ENCODE assay signal across 12 cellular contexts in the genomic region with DNA sequence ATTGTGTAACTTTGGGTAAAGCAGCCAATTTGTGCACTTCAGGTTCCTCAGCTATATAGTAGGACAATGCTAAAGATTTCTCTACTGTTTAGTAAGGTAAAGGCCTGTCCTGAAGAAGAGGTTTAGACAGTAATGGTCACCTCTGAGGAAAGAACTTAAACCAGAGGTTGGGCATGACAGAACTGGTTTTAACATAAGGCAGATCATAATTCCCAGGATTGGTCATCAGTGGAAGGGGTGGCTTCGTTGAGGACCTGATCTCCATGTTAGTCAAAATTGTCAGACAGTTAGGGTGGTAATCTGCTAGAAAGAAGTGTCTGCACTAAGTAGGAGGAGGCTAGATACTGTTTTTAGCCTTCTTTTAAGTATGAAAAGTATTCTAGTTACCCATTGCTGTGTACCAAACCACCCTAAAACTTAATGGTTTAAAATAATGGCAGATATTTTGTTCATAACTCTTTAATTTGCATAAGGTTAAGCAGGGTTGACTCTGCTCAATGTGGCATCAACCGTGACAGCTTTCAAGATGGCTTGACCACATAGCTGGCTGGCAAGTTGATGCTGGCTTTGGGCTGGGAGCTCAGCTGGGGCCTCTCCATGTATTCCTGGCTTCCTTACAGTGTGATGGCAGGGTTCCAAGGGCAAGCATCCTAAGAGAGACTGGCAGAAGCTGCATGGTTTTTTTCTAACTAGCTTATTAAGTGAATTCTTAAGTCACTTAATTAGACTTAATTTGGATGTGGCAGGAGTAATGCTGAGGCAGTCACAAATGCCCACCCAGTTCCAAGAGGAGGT. TPM values are rescaled to one million over a fixed set of nuclear protein-coding genes. Genes with fewer than 3 reads are reported as not detected.
DNase-seq lines count a peak whose midpoint lies in the region; ATAC-seq, FAIRE-seq and TF ChIP-seq lines count a peak whose summit lies in the region.
"Had no signal": no experiment of that assay in that cellular context is flagged by ENCODE, and none has a peak within 500 bp of the region (broad histone marks: within the 10 kb centered on the region; RNA-seq: fewer than 3 reads in every experiment).

No MANE protein-coding gene starts in this region.

- no peak for ATAC-seq in stimulated activated naive CD8-positive, alpha-beta T cell treated with anti-CD3 and anti-CD28 coated beads, Interleukin-15, Interleukin-2, amounts not matched to agents 100 U/mL and 50 U/mL, for 24 hours
- ATAC-seq in GM23338 (no peak), GM18517 (IDR thresholded peaks at IDR 0.05; ENCODE audit: unreplicated experiment) (no peak)
- ATAC-seq: activated T-helper 17 cell treated with anti-CD3 and anti-CD28 coated beads, Interleukin-2, amount 50 U/mL, for 72 hours had no signal

- peaks cover 20 to 75% (median 44%) of the 10 kb centered on the region in 11 experiments; a peak in 19 of 22 replicates for H4K20me1 ChIP-seq in BLaER1 treated with 17β-estradiol and CSF1 and Interleukin-3, amounts not matched to agents 10 nM and 100 nM
- H4K20me1 ChIP-seq in GM23338 (replicated peaks; ENCODE audit: insufficient read depth) = no peaks in the 10 kb centered on the region

- peaks cover 4 to 34% (median 17%) of the 10 kb centered on the region in 11 experiments; a peak in 16 of 22 replicates for H3K36me3 ChIP-seq in BLaER1 treated with 17β-estradiol and CSF1 and Interleukin-3, amounts not matched to agents 10 nM and 100 nM
- H3K36me3 ChIP-seq in adrenal gland (replicated peaks in 1 of 2) = no peaks in the 10 kb centered on the region
- H3K36me3 ChIP-seq in WERI-Rb-1 = no peaks in the 10 kb centered on the region
- H3K36me3 ChIP-seq in GM23338 (ENCODE audit: insufficient read depth) = no peaks in the 10 kb centered on the region

- TF ChIP-seq CTCF in adrenal gland (IDR thresholded peaks at IDR 0.05) (no peak), mesothelial cell of epicardium (IDR thresholded peaks at IDR 0.05; ENCODE audit: unreplicated experiment) (no peak), WERI-Rb-1 (IDR thresholded peaks at IDR 0.05; ENCODE audit: low read depth, low read length) (no peak), GM23338 (conservative IDR thresholded peaks at IDR 0.05; ENCODE audit: low read depth in 2 of 2) (no peak)

- H3K9me3 ChIP-seq in BLaER1 treated with 17β-estradiol and CSF1 and Interleukin-3, amounts not matched to agents 10 nM and 100 nM (replicated peaks in 1 of 11) = peaks cover 4 to 40% (median 27%) of the 10 kb centered on the region in 11 experiments; a peak in 19 of 22 replicates
- H3K9me3 ChIP-seq in adrenal gland (replicated peaks in 1 of 3) = no peaks in the 10 kb centered on the region
- no peaks in the 10 kb centered on the region for H3K9me3 ChIP-seq in WERI-Rb-1 (ENCODE audit: severe bottlenecking)

- intact Hi-C loops in adrenal gland (cut with DNase I) = no loop called here

- peaks cover 50% of the 10 kb centered on the region for H3K79me2 ChIP-seq in GM23338 (replicated peaks; ENCODE audit: insufficient read depth)

- H3K4me3 Mint-ChIP-seq in mesothelial cell of epicardium (no peak overlapping the region), GM23338 (no peak overlapping the region)
- H3K4me3 Mint-ChIP-seq: activated T-helper 17 cell treated with anti-CD3 and anti-CD28 coated beads, Interleukin-2, amount 50 U/mL, for 72 hours had no signal

- H3K36me3 Mint-ChIP-seq in mesothelial cell of epicardium = peaks cover 4% of the 10 kb centered on the region
- H3K36me3 Mint-ChIP-seq in GM23338 (ENCODE audit: low read depth) = no peaks in the 10 kb centered on the region; the same call in 2 of the 3 replicates

- peaks cover 13 to 33% (median 25%) of the 10 kb centered on the region in 10 experiments for H3K4me1 ChIP-seq in BLaER1 treated with 17β-estradiol and CSF1 and Interleukin-3, amounts not matched to agents 10 nM and 100 nM
- H3K4me1 ChIP-seq in adrenal gland (replicated peaks in 1 of 2) = peaks cover 0 to 10% of the 10 kb centered on the region in 2 donors
- peaks cover 7% of the 10 kb centered on the region; the same call in 1 of the 2 replicates for H3K4me1 ChIP-seq in GM23338 (ENCODE audit: insufficient read depth)

- FAIRE-seq in GM19239 (lab: Jason Lieb, UNC) = peak; percentile 79

- DNase-seq in GM19239 (ENCODE audit: insufficient read length, low spot score) = no peak
- peak; percentile 35 to 62 (median 44) for DNase-seq in adrenal gland
- DNase-seq in mesothelial cell of epicardium (ENCODE audit: low spot score in 2 of 2, unreplicated experiment in 2 of 2) = no peak
- no peak for DNase-seq in stimulated activated naive CD8-positive, alpha-beta T cell treated with anti-CD3 and anti-CD28 coated beads, Interleukin-15, Interleukin-2, amounts not matched to agents 100 U/mL and 50 U/mL, for 24 hours
- no peak for DNase-seq in WERI-Rb-1
- no peak for DNase-seq in GM23338 (ENCODE audit: low spot score)
- DNase-seq: activated CD4-positive, CD25-positive, alpha-beta regulatory T cell; NCI-H1092 treated with DMSO at 0.1 percent for 48 hours; stimulated activated CD8-positive, alpha-beta memory T cell treated with anti-CD3 and anti-CD28 coated beads, Interleukin-4, amount 100 ng/mL, for 48 hours had no signal

- no peaks in the 10 kb centered on the region for H3K9me2 ChIP-seq in GM23338 (ENCODE audit: insufficient read depth)

- H3K4me2 ChIP-seq in BLaER1 treated with 17β-estradiol and CSF1 and Interleukin-3, amounts not matched to agents 10 nM and 100 nM = peak overlapping the region; percentile 19 to 90 (median 71); a peak in 20 of 22 replicates
- H3K4me2 ChIP-seq in GM23338 = no peak overlapping the region

- H3K4me1 Mint-ChIP-seq in mesothelial cell of epicardium = peaks cover 19% of the 10 kb centered on the region
- H3K4me1 Mint-ChIP-seq in GM23338 = no peaks in the 10 kb centered on the region; the same call in 2 of the 3 replicates
- H3K4me1 Mint-ChIP-seq: activated T-helper 17 cell treated with anti-CD3 and anti-CD28 coated beads, Interleukin-2, amount 50 U/mL, for 72 hours had no signal

- no peaks in the 10 kb centered on the region for H3K27me3 Mint-ChIP-seq in mesothelial cell of epicardium (ENCODE audit: low read depth)
- H3K27me3 Mint-ChIP-seq in GM23338 (ENCODE audit: insufficient read depth, low read depth, poor library complexity) = peaks cover 3% of the 10 kb centered on the region
- H3K27me3 Mint-ChIP-seq: activated T-helper 17 cell treated with anti-CD3 and anti-CD28 coated beads, Interleukin-2, amount 50 U/mL, for 72 hours had no signal

- H3F3A ChIP-seq in GM23338 (replicated peaks; ENCODE audit: low read depth) = no peaks in the 10 kb centered on the region

- no peak overlapping the region for H2AFZ ChIP-seq in GM23338

- H3K27ac ChIP-seq in BLaER1 treated with 17β-estradiol and CSF1 and Interleukin-3, amounts not matched to agents 10 nM and 100 nM = peak overlapping the region in 1 of 11 experiments; percentile 21; a peak in 3 of 22 replicates
- H3K27ac ChIP-seq in adrenal gland (no peak overlapping the region), WERI-Rb-1 (no peak overlapping the region), GM23338 (ENCODE audit: low read depth) (no peak overlapping the region)

- peaks cover 15% of the 10 kb centered on the region for H3K9me3 Mint-ChIP-seq in mesothelial cell of epicardium
- no peaks in the 10 kb centered on the region for H3K9me3 Mint-ChIP-seq in GM23338
- H3K9me3 Mint-ChIP-seq: activated T-helper 17 cell treated with anti-CD3 and anti-CD28 coated beads, Interleukin-2, amount 50 U/mL, for 72 hours had no signal

- TF ChIP-seq POLR2A in adrenal gland (IDR thresholded peaks at IDR 0.05) = no peak

- H3K27ac Mint-ChIP-seq in mesothelial cell of epicardium (peak overlapping the region; percentile 76), GM23338 (no peak overlapping the region)
- H3K27ac Mint-ChIP-seq: activated T-helper 17 cell treated with anti-CD3 and anti-CD28 coated beads, Interleukin-2, amount 50 U/mL, for 72 hours had no signal

- H3K27me3 ChIP-seq in BLaER1 treated with 17β-estradiol and CSF1 and Interleukin-3, amounts not matched to agents 10 nM and 100 nM = no peaks in the 10 kb centered on the region
- no peaks in the 10 kb centered on the region for H3K27me3 ChIP-seq in adrenal gland
- no peaks in the 10 kb centered on the region for H3K27me3 ChIP-seq in WERI-Rb-1 (ENCODE audit: insufficient read depth, low read depth, severe bottlenecking)
- H3K27me3 ChIP-seq in GM23338 (ENCODE audit: insufficient read depth) = no peaks in the 10 kb centered on the region

- peak overlapping the region in 1 of 11 experiments; percentile 12; a peak in 1 of 22 replicates for H3K9ac ChIP-seq in BLaER1 treated with 17β-estradiol and CSF1 and Interleukin-3, amounts not matched to agents 10 nM and 100 nM

- no peak overlapping the region for H3K4me3 ChIP-seq in BLaER1 treated with 17β-estradiol and CSF1 and Interleukin-3, amounts not matched to agents 10 nM and 100 nM
- H3K4me3 ChIP-seq in adrenal gland (no peak overlapping the region), WERI-Rb-1 (ENCODE audit: low read depth, low read length) (no peak overlapping the region), GM23338 (no peak overlapping the region)

- WGBS in adrenal gland, 4 donors = 53 to 80% (median 62%) methylated on average over 1 to 2 of the region's 2 CpGs

TF ChIP-seq in GM23338, 12 proteins besides CTCF, POLR2A, EP300 and RAD21 (continues in another document):
- TF ChIP-seq ZNF331 (CRISPR knock-in tag; IDR thresholded peaks at IDR 0.05; ENCODE audit: low read depth) = no peak
- TF ChIP-seq NANOG (IDR thresholded peaks at IDR 0.05; ENCODE audit: borderline replicate concordance) = no peak
- TF ChIP-seq EZH2phosphoT487 (IDR thresholded peaks at IDR 0.05; ENCODE audit: unreplicated experiment) = no peak

RNA-seq across cellular contexts. Expression of gene RP2, which starts 4.3 kb away (rescaled TPM):
- total RNA-seq in adrenal gland (10 to 100 TPM in 6 of 8 donors, 1 to 10 TPM in 2; 5.9 to 20.2 (median 11.7) TPM), mesothelial cell of epicardium (8.1 to 8.9 TPM (median 8.7 TPM) in 3 replicates)
- polyA plus RNA-seq in adrenal gland (10 to 100 TPM in 1 of 3 donors, 1 to 10 TPM in 2; 3.0 to 12.8 (median 4.4) TPM), GM23338 (2016; fragmentation: Nextera tagmentation; extraction: Ambion mirVana) (4.5 TPM in 2 replicates)
- 11.0 and 12.1 TPM in 2 replicates for total RNA-seq in GM23338 (2014; rRNA removed; shearing (Covaris generic))

Comparison
In these comparisons a context has a peak if more than half of its experiments do, and no peak if none do; other contexts are left out.
1. DNase-seq: peak in adrenal gland (7 of 7); none in GM19239 (single experiment), mesothelial cell of epicardium (0 of 2), stimulated activated naive CD8-positive, alpha-beta T cell treated with anti-CD3 and anti-CD28 coated beads, Interleukin-15, Interleukin-2, amounts not matched to agents 100 U/mL and 50 U/mL, for 24 hours (single experiment), WERI-Rb-1 (single experiment) and GM23338 (single experiment).